27 cellular contexts compared by ENCODE assay signal in the genomic region with DNA sequence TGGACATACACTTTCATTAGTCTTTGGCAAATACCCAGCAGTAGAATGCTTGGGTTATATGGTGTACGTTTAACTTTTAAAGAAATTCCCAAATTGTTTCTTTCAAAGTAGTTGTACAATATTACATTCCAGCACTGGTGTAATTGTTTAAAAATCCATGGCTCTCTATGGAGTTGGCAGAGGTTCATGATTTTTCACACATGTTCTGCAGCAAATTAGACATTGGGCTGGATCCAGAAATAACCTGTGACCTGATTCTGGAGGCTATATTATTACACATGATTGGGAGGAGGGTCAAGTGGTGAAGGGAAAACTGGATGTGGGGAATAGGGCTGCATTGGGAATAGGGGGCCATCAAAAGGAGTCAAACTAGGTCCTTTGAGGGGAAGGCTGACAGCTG.
"Had no signal": no experiment of that assay in that cellular context is flagged by ENCODE, and none has a peak within 500 bp of the region (broad histone marks: within the 10 kb centered on the region; RNA-seq: fewer than 3 reads in every experiment).

No MANE protein-coding gene starts in this region.

- H3K27ac Mint-ChIP-seq: activated CD4-positive, alpha-beta memory T cell treated with anti-CD3 and anti-CD28 coated beads, Interleukin-2, amount 10 ng/mL, durations not matched to agents 7 days and 5 days; activated CD4-positive, alpha-beta T cell treated with anti-CD3 and anti-CD28 coated beads, Interleukin-2, amount 10 ng/mL, durations not matched to agents 7 days and 5 days; activated T-helper 17 cell treated with anti-CD3 and anti-CD28 coated beads, Interleukin-2, amount 50 U/mL, for 72 hours; stimulated activated naive B cell treated with anti-CD40 and anti-IgM and Interleukin-4, amounts not matched to agents 10 μg/mL and 1 μg/mL and 100 μg/mL, for 72 hours; T-helper 1 cell treated with Interleukin-12 subunit alpha and Interleukin-12 subunit beta and Interleukin-4 antibody, amounts not matched to agents 30 μg/mL and 1 μg/mL, for 36 hours had no signal

- H3K4me1 Mint-ChIP-seq: activated T-helper 17 cell treated with anti-CD3 and anti-CD28 coated beads, Interleukin-2, amount 50 U/mL, for 72 hours; neural crest cell; stimulated activated naive B cell treated with anti-CD40 and anti-IgM and Interleukin-4, amounts not matched to agents 10 μg/mL and 1 μg/mL and 100 μg/mL, for 72 hours had no signal

- H3K4me3 Mint-ChIP-seq: activated CD4-positive, alpha-beta memory T cell treated with anti-CD3 and anti-CD28 coated beads, Interleukin-2, amount 10 ng/mL, durations not matched to agents 7 days and 5 days; activated CD4-positive, alpha-beta T cell treated with anti-CD3 and anti-CD28 coated beads, Interleukin-2, amount 10 ng/mL, durations not matched to agents 7 days and 5 days; activated T-cell treated with anti-CD3 and anti-CD28 coated beads, Interleukin-2, amount 50 U/mL, for 4 hours; activated T-helper 17 cell treated with anti-CD3 and anti-CD28 coated beads, Interleukin-2, amount 50 U/mL, for 72 hours; naive thymus-derived CD8-positive, alpha-beta T cell; neural crest cell; stimulated activated naive B cell treated with anti-CD40 and anti-IgM and Interleukin-4, amounts not matched to agents 10 μg/mL and 1 μg/mL and 100 μg/mL, for 72 hours; T-helper 1 cell treated with Interleukin-12 subunit alpha and Interleukin-12 subunit beta and Interleukin-4 antibody, amounts not matched to agents 30 μg/mL and 1 μg/mL, for 36 hours had no signal

- H3K79me2 ChIP-seq: parathyroid adenoma had no signal

- H3K27ac ChIP-seq: body of pancreas, coronary artery, dorsolateral prefrontal cortex, lower lobe of right lung, parathyroid adenoma, stomach, thyroid gland, upper lobe of right lung had no signal

- H3K27me3 Mint-ChIP-seq: activated CD4-positive, alpha-beta memory T cell treated with anti-CD3 and anti-CD28 coated beads, Interleukin-2, amount 10 ng/mL, durations not matched to agents 7 days and 5 days; activated CD4-positive, alpha-beta T cell treated with anti-CD3 and anti-CD28 coated beads, Interleukin-2, amount 10 ng/mL, durations not matched to agents 7 days and 5 days; activated T-helper 17 cell treated with anti-CD3 and anti-CD28 coated beads, Interleukin-2, amount 50 U/mL, for 72 hours; naive thymus-derived CD8-positive, alpha-beta T cell had no signal

- ATAC-seq: activated T-cell treated with anti-CD3 and anti-CD28 coated beads, Interleukin-2, amount 50 U/mL, for 4 hours; activated T-helper 17 cell treated with anti-CD3 and anti-CD28 coated beads, Interleukin-2, amount 50 U/mL, for 72 hours; body of pancreas; naive thymus-derived CD8-positive, alpha-beta T cell; right cardiac atrium; stimulated activated naive B cell treated with anti-CD40 and anti-IgM and Interleukin-4, amounts not matched to agents 10 μg/mL and 1 μg/mL and 100 μg/mL, for 72 hours; upper lobe of right lung had no signal

- H3K9ac ChIP-seq: parathyroid adenoma had no signal

- H3K4me3 ChIP-seq: body of pancreas, coronary artery, dorsolateral prefrontal cortex, lower lobe of right lung, stomach, thyroid gland, upper lobe of right lung had no signal

- H3K27me3 ChIP-seq: body of pancreas, stomach, thyroid gland, upper lobe of right lung had no signal

- H3K36me3 Mint-ChIP-seq: naive thymus-derived CD8-positive, alpha-beta T cell; stimulated activated naive B cell treated with anti-CD40 and anti-IgM and Interleukin-4, amounts not matched to agents 10 μg/mL and 1 μg/mL and 100 μg/mL, for 72 hours had no signal

- H3K36me3 ChIP-seq: lower lobe of right lung, stomach, thyroid gland, upper lobe of right lung had no signal

- H3K9me3 ChIP-seq: body of pancreas, lower lobe of right lung, stomach, thyroid gland, upper lobe of right lung had no signal

- H3K4me1 ChIP-seq: body of pancreas, lower lobe of right lung, parathyroid adenoma, stomach, thyroid gland, upper lobe of right lung had no signal

- DNase-seq: activated CD4-positive, alpha-beta memory T cell treated with anti-CD3 and anti-CD28 coated beads, Interleukin-2, amount 10 ng/mL, durations not matched to agents 7 days and 5 days; activated CD4-positive, alpha-beta T cell treated with anti-CD3 and anti-CD28 coated beads, Interleukin-2, amount 10 ng/mL, durations not matched to agents 7 days and 5 days; activated CD4-positive, CD25-positive, alpha-beta regulatory T cell treated with anti-CD3 and anti-CD28 coated beads, Interleukin-2, amount 50 U/mL, for 72 hours; activated CD8-positive, alpha-beta memory T cell treated with anti-CD3 and anti-CD28 coated beads, Interleukin-2, amount 50 U/mL, for 48 hours; activated gamma-delta T cell treated with Interleukin-2 at 50 U/mL for 16 hours; activated naive CD4-positive, alpha-beta T cell treated with anti-CD3 and anti-CD28 coated beads, Interleukin-2, amount 50 U/mL, for 16 hours; activated T-cell treated with anti-CD3 and anti-CD28 coated beads, Interleukin-2, amount 50 U/mL, for 4 hours; amygdala; dorsolateral prefrontal cortex; effector memory CD4-positive, alpha-beta T cell; kidney glomerular epithelial cell; lower lobe of right lung; mesenchymal stem cell; naive thymus-derived CD8-positive, alpha-beta T cell; nucleus accumbens; right cardiac atrium; stimulated activated CD4-positive, alpha-beta T cell treated with anti-CD3 and anti-CD28 coated beads, Interleukin-2, amount 100 ng/mL, for 24 hours; stimulated activated naive B cell treated with anti-CD40 and anti-IgM and Interleukin-4, amounts not matched to agents 10 μg/mL and 1 μg/mL and 100 μg/mL, for 72 hours; stomach; upper lobe of right lung had no signal

- H2AFZ ChIP-seq: parathyroid adenoma had no signal
